ENCODE assay signal across 8 cellular contexts in the genomic region with DNA sequence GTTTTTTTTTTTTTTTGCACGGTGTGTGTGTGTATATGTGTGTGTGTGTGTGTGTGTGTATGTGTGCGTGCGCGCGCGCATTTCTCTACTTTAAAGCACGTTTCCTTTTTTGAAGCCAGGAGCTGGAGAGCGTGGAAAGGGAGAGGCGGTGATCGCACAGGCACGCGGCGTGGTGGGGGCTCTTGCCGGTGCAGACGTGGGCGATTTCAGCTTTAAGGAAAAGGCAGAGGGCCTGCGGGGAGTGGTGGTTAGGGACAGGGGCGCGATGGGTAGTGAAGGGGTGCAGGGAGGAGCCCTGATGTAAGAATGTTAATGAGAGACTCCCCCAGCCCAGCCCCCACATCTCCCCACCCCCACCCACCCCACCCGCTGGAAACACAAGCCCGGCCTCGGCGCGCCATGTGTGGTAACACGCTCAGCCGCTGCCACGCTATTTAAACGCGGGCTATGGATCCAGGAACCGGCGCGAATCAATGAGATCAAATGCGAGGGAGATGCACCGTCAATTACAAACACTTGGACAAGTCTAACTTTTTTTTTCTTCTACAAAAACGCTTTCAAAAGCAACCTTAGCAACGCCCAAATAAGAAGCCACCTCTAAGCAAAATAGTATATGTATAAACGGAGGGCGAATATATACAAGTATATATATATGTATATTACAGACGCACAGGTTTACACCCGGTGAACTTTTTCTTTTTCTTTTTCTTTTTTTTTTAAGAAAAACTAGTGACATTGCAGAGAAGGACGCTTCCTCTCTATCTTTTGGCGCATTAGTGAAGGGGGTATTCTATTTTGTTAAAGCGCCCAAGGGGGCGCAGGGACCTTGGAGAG. TPM values are rescaled to one million over a fixed set of nuclear protein-coding genes. Genes with fewer than 3 reads are reported as not detected.
A peak's percentile ranks its signal among the peaks of the same experiment; 100 is the strongest.
DNase-seq lines count a peak whose midpoint lies in the region; ATAC-seq, FAIRE-seq and TF ChIP-seq lines count a peak whose summit lies in the region.

A gene with protein sequence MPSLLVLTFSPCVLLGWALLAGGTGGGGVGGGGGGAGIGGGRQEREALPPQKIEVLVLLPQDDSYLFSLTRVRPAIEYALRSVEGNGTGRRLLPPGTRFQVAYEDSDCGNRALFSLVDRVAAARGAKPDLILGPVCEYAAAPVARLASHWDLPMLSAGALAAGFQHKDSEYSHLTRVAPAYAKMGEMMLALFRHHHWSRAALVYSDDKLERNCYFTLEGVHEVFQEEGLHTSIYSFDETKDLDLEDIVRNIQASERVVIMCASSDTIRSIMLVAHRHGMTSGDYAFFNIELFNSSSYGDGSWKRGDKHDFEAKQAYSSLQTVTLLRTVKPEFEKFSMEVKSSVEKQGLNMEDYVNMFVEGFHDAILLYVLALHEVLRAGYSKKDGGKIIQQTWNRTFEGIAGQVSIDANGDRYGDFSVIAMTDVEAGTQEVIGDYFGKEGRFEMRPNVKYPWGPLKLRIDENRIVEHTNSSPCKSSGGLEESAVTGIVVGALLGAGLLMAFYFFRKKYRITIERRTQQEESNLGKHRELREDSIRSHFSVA (plus strand): TSS at position 463 of the 834 bp plus-strand sequence. CDS start 456 bp downstream, outside the sequence.

- WGBS in A549 (ENCODE audit: missing lambda C conversion rate): 2% methylated on average over 43 of the region's 44 CpGs
- WGBS in hepatocyte (ENCODE audit: low lambda C conversion rate, missing lambda C conversion rate): 3% methylated on average over 42 of the region's 44 CpGs

- POLR2A ChIA-PET in A549 (lab: Yijun Ruan, JAX): interaction anchor here (0.7 to 1.1 kb wide), 3 partner anchors 50 to 669 kb away, joined by 3 to 5 read pairs (median 3); no protein-coding TSS in a partner anchor

- H4K20me1 ChIP-seq in hepatocyte (ENCODE audit: insufficient read depth, poor library complexity, severe bottlenecking): no peaks in the 10 kb centered on the region

- peak within 1 kb of the TSS; percentile 47 for H2AFZ ChIP-seq in hepatocyte

- peak within 1 kb of the TSS; percentile 70 for H3K4me3 ChIP-seq in A549
- peak within 1 kb of the TSS; percentile 90 for H3K4me3 ChIP-seq in adipocyte (ENCODE audit: low read length)
- peak within 1 kb of the TSS; percentile 35 for H3K4me3 ChIP-seq in hepatocyte

- H3K9me3 ChIP-seq in A549: no peaks in the 10 kb centered on the region
- H3K9me3 ChIP-seq in adipocyte (ENCODE audit: control insufficient read depth, low read length): no peaks in the 10 kb centered on the region
- H3K9me3 ChIP-seq in hepatocyte (ENCODE audit: low read depth): no peaks in the 10 kb centered on the region

- H3K9me2 ChIP-seq in hepatocyte (replicated peaks; ENCODE audit: insufficient read depth): no peaks in the 10 kb centered on the region

- CTCF ChIA-PET in A549 (lab: Yijun Ruan, JAX): interaction anchor here (0.6 to 4.2 kb wide), 18 partner anchors 21 to 708 kb away, joined by 3 to 30 read pairs (median 4); no protein-coding TSS in a partner anchor

- no peaks in the 10 kb centered on the region for H3K79me2 ChIP-seq in hepatocyte

- DNase-seq in A549 (ENCODE audit: low read depth in 1 of 2, low spot score in 1 of 2) (peak; percentile 46 to 68), HFFc6 (peak; percentile 71), adipocyte (ENCODE audit: low read depth) (peak; percentile 89), hepatocyte (ENCODE audit: low spot score) (peak; percentile 40), sciatic nerve (ENCODE audit: low spot score) (no peak), NCI-H226 (no peak)

- no peak for FAIRE-seq in A549 (lab: Jason Lieb, UNC)

- peaks cover 4% of the 10 kb centered on the region for H3K27me3 Mint-ChIP-seq in HFFc6 (ENCODE audit: insufficient read depth)

- H3K27me3 ChIP-seq in adipocyte (replicated peaks; ENCODE audit: control insufficient read depth, insufficient read depth, low read length) (no peaks in the 10 kb centered on the region), hepatocyte (peaks cover 57% of the 10 kb centered on the region)

- peak within 1 kb of the TSS; percentile 83 to 91 for H3K27ac ChIP-seq in A549
- peak within 1 kb of the TSS; percentile 36 for H3K27ac ChIP-seq in hepatocyte

- H3K4me2 ChIP-seq in A549 (peak within 1 kb of the TSS; percentile 82), hepatocyte (peak within 1 kb of the TSS; percentile 95)

- H3K4me3 Mint-ChIP-seq in HFFc6: peak within 1 kb of the TSS; percentile 94

- H3K27ac Mint-ChIP-seq in HFFc6: peak within 1 kb of the TSS; percentile 95

- no peak for TF ChIP-seq RAD21 in A549 (conservative IDR thresholded peaks at IDR 0.05 in 1 of 2, IDR thresholded peaks at IDR 0.05 in 1 of 2)

- peaks cover 47% of the 10 kb centered on the region for H3K4me1 Mint-ChIP-seq in HFFc6 (ENCODE audit: low read depth)

- ATAC-seq in A549: peak; percentile 28 to 58
- ATAC-seq in sciatic nerve: peak; percentile 58
- no peak for ATAC-seq in HG02852 (IDR thresholded peaks at IDR 0.05; ENCODE audit: unreplicated experiment)
- ATAC-seq in HG03039 (IDR thresholded peaks at IDR 0.05; ENCODE audit: unreplicated experiment): no peak

- no peaks in the 10 kb centered on the region for H3K9me3 Mint-ChIP-seq in HFFc6

- H3K36me3 ChIP-seq in adipocyte (ENCODE audit: control insufficient read depth, insufficient read depth, low read length, severe bottlenecking) (no peaks in the 10 kb centered on the region), hepatocyte (replicated peaks; ENCODE audit: insufficient read depth, low read depth) (no peaks in the 10 kb centered on the region)

- no peak for TF ChIP-seq EP300 in A549 (IDR thresholded peaks at IDR 0.05)

- H3K9ac ChIP-seq in adipocyte (ENCODE audit: low read length): peak within 1 kb of the TSS; percentile 94

- TF ChIP-seq CTCF in A549 (IDR thresholded peaks at IDR 0.05): no peak; the same call in 2 of the 3 replicates
- no peak for TF ChIP-seq CTCF in HFFc6 (IDR thresholded peaks at IDR 0.05)
- no peak for TF ChIP-seq CTCF in hepatocyte (IDR thresholded peaks at IDR 0.05; ENCODE audit: poor library complexity)

- H3K4me1 ChIP-seq in A549 (peaks cover 28% of the 10 kb centered on the region; the same call in 2 of the 3 replicates), adipocyte (ENCODE audit: control insufficient read depth, insufficient read depth, low read length) (peaks cover 18% of the 10 kb centered on the region), hepatocyte (ENCODE audit: insufficient read depth) (peaks cover 8% of the 10 kb centered on the region)

- no peak for TF ChIP-seq POLR2A in A549 (IDR thresholded peaks at IDR 0.05; ENCODE audit: low read length)

- intact Hi-C loops in sciatic nerve (cut with DNase I): no loop called here

- H3K36me3 Mint-ChIP-seq in HFFc6 (ENCODE audit: low read depth): no peaks in the 10 kb centered on the region; the same call in 1 of the 2 replicates

TF ChIP-seq in A549, 52 proteins besides CTCF, POLR2A, EP300 and RAD21 (continues in another document):
- TF ChIP-seq JUNB (IDR thresholded peaks at IDR 0.05): no peak
- TF ChIP-seq KDM1A (IDR thresholded peaks at IDR 0.05; ENCODE audit: low read depth): no peak
- no peak for TF ChIP-seq CHD2 (IDR thresholded peaks at IDR 0.05; ENCODE audit: low read length, partially characterized antibody)
- no peak for TF ChIP-seq TFCP2L1 (CRISPR knock-in tag; IDR thresholded peaks at IDR 0.05)
- no peak for TF ChIP-seq HOXB13 (CRISPR knock-in tag; IDR thresholded peaks at IDR 0.05; ENCODE audit: low read depth)
- TF ChIP-seq PHF8 (IDR thresholded peaks at IDR 0.05; ENCODE audit: borderline replicate concordance, low read depth): no peak
- TF ChIP-seq CBX8 (IDR thresholded peaks at IDR 0.05): no peak
- no peak for TF ChIP-seq CEBPB (IDR thresholded peaks at IDR 0.05)
- TF ChIP-seq, protein P1, sequence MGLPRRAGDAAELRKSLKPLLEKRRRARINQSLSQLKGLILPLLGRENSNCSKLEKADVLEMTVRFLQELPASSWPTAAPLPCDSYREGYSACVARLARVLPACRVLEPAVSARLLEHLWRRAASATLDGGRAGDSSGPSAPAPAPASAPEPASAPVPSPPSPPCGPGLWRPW (IDR thresholded peaks at IDR 0.05): no peak
- TF ChIP-seq, protein P2, sequence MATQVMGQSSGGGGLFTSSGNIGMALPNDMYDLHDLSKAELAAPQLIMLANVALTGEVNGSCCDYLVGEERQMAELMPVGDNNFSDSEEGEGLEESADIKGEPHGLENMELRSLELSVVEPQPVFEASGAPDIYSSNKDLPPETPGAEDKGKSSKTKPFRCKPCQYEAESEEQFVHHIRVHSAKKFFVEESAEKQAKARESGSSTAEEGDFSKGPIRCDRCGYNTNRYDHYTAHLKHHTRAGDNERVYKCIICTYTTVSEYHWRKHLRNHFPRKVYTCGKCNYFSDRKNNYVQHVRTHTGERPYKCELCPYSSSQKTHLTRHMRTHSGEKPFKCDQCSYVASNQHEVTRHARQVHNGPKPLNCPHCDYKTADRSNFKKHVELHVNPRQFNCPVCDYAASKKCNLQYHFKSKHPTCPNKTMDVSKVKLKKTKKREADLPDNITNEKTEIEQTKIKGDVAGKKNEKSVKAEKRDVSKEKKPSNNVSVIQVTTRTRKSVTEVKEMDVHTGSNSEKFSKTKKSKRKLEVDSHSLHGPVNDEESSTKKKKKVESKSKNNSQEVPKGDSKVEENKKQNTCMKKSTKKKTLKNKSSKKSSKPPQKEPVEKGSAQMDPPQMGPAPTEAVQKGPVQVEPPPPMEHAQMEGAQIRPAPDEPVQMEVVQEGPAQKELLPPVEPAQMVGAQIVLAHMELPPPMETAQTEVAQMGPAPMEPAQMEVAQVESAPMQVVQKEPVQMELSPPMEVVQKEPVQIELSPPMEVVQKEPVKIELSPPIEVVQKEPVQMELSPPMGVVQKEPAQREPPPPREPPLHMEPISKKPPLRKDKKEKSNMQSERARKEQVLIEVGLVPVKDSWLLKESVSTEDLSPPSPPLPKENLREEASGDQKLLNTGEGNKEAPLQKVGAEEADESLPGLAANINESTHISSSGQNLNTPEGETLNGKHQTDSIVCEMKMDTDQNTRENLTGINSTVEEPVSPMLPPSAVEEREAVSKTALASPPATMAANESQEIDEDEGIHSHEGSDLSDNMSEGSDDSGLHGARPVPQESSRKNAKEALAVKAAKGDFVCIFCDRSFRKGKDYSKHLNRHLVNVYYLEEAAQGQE (IDR thresholded peaks at IDR 0.05): no peak
- TF ChIP-seq, protein P3, sequence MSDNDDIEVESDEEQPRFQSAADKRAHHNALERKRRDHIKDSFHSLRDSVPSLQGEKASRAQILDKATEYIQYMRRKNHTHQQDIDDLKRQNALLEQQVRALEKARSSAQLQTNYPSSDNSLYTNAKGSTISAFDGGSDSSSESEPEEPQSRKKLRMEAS (IDR thresholded peaks at IDR 0.05): peak; percentile 94

RNA-seq across cellular contexts. Expression of the gene that starts here (rescaled TPM):
- 18.6 and 18.9 TPM in 2 replicates for polyA plus RNA-seq in A549 (2011; rRNA removed)
- 8.6 and 10.1 TPM in 2 replicates for polyA plus RNA-seq in A549 (2012; cell fraction: cytosol; rRNA removed)
- polyA plus RNA-seq in A549 (2012; cell fraction: nucleus; rRNA removed): 9.6 and 11.6 TPM in 2 replicates
- polyA plus RNA-seq in A549 (2017; fragmentation: RNase III; extraction: RNeasy Plus Mini Kit Qiagen cat#74134 plus additional on column Dnase treatment): 16.4 to 18.0 TPM (median 18.0 TPM) in 3 replicates
- polyA minus RNA-seq in A549 (2011; rRNA and poly(A)+ RNA removed): 29.0 and 29.8 TPM in 2 replicates
- 10 to 100 TPM; 23.8 to 56.3 (median 25.5) TPM for total RNA-seq in HFFc6 (2021; fragmentation: NEBNext Ultra II Directional; extraction: Animal tissue kit (Norgen Biotek cat#: 25700))
- 18.9 and 20.0 TPM in 2 replicates for total RNA-seq in hepatocyte
- 3.6 and 6.9 TPM in 2 replicates for polyA plus RNA-seq in hepatocyte
- 16.0 TPM for total RNA-seq in sciatic nerve

Comparison
In these comparisons a context has a peak if more than half of its experiments do, and no peak if none do; other contexts are left out.
1. ATAC-seq: peak in A549 (2 of 2) and sciatic nerve (single experiment); none in HG02852 (single experiment) and HG03039 (single experiment).
2. DNase-seq: peak in A549 (2 of 2), HFFc6 (single experiment), adipocyte (single experiment) and hepatocyte (single experiment); none in sciatic nerve (single experiment) and NCI-H226 (single experiment).
3. H3K4me3 ChIP-seq: peak in every context shown above with its lines; median percentile 90 in adipocyte; 70 in A549; 35 in hepatocyte.